Comparison of ENCODE assay signal across 13 cellular contexts in the genomic region with DNA sequence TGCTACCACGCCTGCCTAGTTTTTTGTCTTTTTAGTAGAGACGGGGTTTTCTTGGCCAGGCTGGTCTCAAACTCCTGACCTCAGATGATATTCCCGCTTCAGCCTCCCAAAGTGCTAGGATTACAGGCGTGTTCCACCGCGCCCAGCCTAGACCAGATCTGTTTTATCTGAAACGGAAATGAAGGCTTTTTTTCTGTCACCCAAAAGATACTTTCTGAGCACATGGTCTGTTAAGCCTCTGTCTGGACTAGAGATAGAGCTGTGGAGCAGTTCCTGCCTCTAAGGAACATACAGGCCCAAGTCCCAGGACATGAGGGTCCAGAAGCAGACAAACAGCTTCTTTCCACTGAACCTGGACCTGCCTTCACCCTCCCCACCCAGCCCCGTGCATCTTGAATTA. TPM values are rescaled to one million over a fixed set of nuclear protein-coding genes. Genes with fewer than 3 reads are reported as not detected.
DNase-seq lines count a peak whose midpoint lies in the region; ATAC-seq and TF ChIP-seq lines count a peak whose summit lies in the region.
"Had no signal": no experiment of that assay in that cellular context is flagged by ENCODE, and none has a peak within 500 bp of the region (broad histone marks: within the 10 kb centered on the region; RNA-seq: fewer than 3 reads in every experiment).

No MANE protein-coding gene starts in this region.

- ATAC-seq in Panc1 (no peak), gastroesophageal sphincter (no peak), gastrocnemius medialis (no peak), GM18868 (IDR thresholded peaks at IDR 0.05; ENCODE audit: unreplicated experiment) (no peak)
- ATAC-seq: effector memory CD8-positive, alpha-beta T cell had no signal

- no peaks in the 10 kb centered on the region for H4K20me1 ChIP-seq in BLaER1 treated with 17β-estradiol and CSF1 and Interleukin-3, amounts not matched to agents 10 nM and 100 nM

- TF ChIP-seq CTCF in Panc1 (IDR thresholded peaks at IDR 0.05): no peak
- no peak for TF ChIP-seq CTCF in gastroesophageal sphincter (IDR thresholded peaks at IDR 0.05)
- no peak for TF ChIP-seq CTCF in gastrocnemius medialis (IDR thresholded peaks at IDR 0.05 in 4 of 5, conservative IDR thresholded peaks at IDR 0.05 in 1 of 5)

- H3K36me3 ChIP-seq in BLaER1 treated with 17β-estradiol and CSF1 and Interleukin-3, amounts not matched to agents 10 nM and 100 nM: no peaks in the 10 kb centered on the region
- H3K36me3 ChIP-seq in Panc1 (ENCODE audit: control insufficient read depth, insufficient read depth, low read length) (no peaks in the 10 kb centered on the region), gastroesophageal sphincter (no peaks in the 10 kb centered on the region), gastrocnemius medialis (no peaks in the 10 kb centered on the region)

- TF ChIP-seq POLR2A in gastroesophageal sphincter (IDR thresholded peaks at IDR 0.05): no peak
- no peak for TF ChIP-seq POLR2A in gastrocnemius medialis (IDR thresholded peaks at IDR 0.05)

- no peak for DNase-seq in Panc1 (ENCODE audit: low read depth, low spot score)
- no peak for DNase-seq in gastrocnemius medialis
- DNase-seq in amniotic stem cell (lab: John Stamatoyannopoulos, UW): no peak
- no peak for DNase-seq in NCI-H1092 treated with DMSO at 0.1 percent for 48 hours (lab: John Stamatoyannopoulos, UW)
- DNase-seq in putamen (ENCODE audit: low spot score): no peak
- DNase-seq: CD4-positive, CD25-positive, alpha-beta regulatory T cell; effector memory CD8-positive, alpha-beta T cell; GOT3; stimulated activated CD4-positive, alpha-beta T cell treated with anti-CD3 and anti-CD28 coated beads, Interleukin-15, amount 100 ng/mL, for 24 hours had no signal

- CTCF ChIA-PET in Panc1 (lab: Charles Lee): interaction anchor here (0.5 to 1.6 kb wide), 3 partner anchors 8 to 306 kb away, joined by 3 to 6 read pairs (median 3); no protein-coding TSS in a partner anchor

- peaks cover 77 to 94% (median 86%) of the 10 kb centered on the region in 10 experiments for H3K4me1 ChIP-seq in BLaER1 treated with 17β-estradiol and CSF1 and Interleukin-3, amounts not matched to agents 10 nM and 100 nM
- H3K4me1 ChIP-seq in Panc1 (ENCODE audit: control insufficient read depth, insufficient read depth, low read length): peaks cover 22% of the 10 kb centered on the region
- H3K4me1 ChIP-seq in gastroesophageal sphincter: peaks cover 0 to 54% (median 23%) of the 10 kb centered on the region in 3 donors
- H3K4me1 ChIP-seq in gastrocnemius medialis: peaks cover 19 to 27% of the 10 kb centered on the region in 2 donors

- TF ChIP-seq EP300 in gastroesophageal sphincter (IDR thresholded peaks at IDR 0.05): no peak

- 83 to 89% methylated on average over 5 to 7 of the region's 8 CpGs for WGBS in gastroesophageal sphincter (ENCODE audit: low coverage in 1 of 2), 2 donors

- no TSS peak for BruUV-seq in Panc1 (replicated peaks; lab: Mats Ljungman, UMichigan)

- POLR2A ChIA-PET in Panc1 (lab: Charles Lee): no interaction called here

- H3K9ac ChIP-seq in BLaER1 treated with 17β-estradiol and CSF1 and Interleukin-3, amounts not matched to agents 10 nM and 100 nM: peak overlapping the region; percentile 80 to 96 (median 88); a peak in 21 of 22 replicates
- H3K9ac ChIP-seq: KMS-11 had no signal

- H3K27me3 ChIP-seq in BLaER1 treated with 17β-estradiol and CSF1 and Interleukin-3, amounts not matched to agents 10 nM and 100 nM: no peaks in the 10 kb centered on the region
- no peaks in the 10 kb centered on the region for H3K27me3 ChIP-seq in Panc1 (ENCODE audit: control insufficient read depth, insufficient read depth, low read length)
- H3K27me3 ChIP-seq in gastroesophageal sphincter: no peaks in the 10 kb centered on the region
- no peaks in the 10 kb centered on the region for H3K27me3 ChIP-seq in gastrocnemius medialis

- H3K27ac ChIP-seq in BLaER1 treated with 17β-estradiol and CSF1 and Interleukin-3, amounts not matched to agents 10 nM and 100 nM: peak overlapping the region; percentile 90 to 99 (median 95)
- H3K27ac ChIP-seq in Panc1 (ENCODE audit: low read length) (peak overlapping the region; percentile 95), gastroesophageal sphincter (peak overlapping the region; percentile 87 to 99 (median 98)), gastrocnemius medialis (peak overlapping the region; percentile 86 to 100 (median 98))
- H3K27ac ChIP-seq: KMS-11 had no signal

- H3K4me2 ChIP-seq in BLaER1 treated with 17β-estradiol and CSF1 and Interleukin-3, amounts not matched to agents 10 nM and 100 nM: peak overlapping the region; percentile 87 to 99 (median 94); a peak in 21 of 22 replicates
- H3K4me2 ChIP-seq: KMS-11 had no signal

- no peak overlapping the region for H3K4me3 ChIP-seq in BLaER1 treated with 17β-estradiol and CSF1 and Interleukin-3, amounts not matched to agents 10 nM and 100 nM
- H3K4me3 ChIP-seq in Panc1 (ENCODE audit: low read depth in 2 of 2, low read length in 2 of 2) (no peak overlapping the region), gastroesophageal sphincter (no peak overlapping the region), gastrocnemius medialis (no peak overlapping the region)

- in situ Hi-C loops in Panc1 (cut with HindIII; ENCODE audit: low pct_unique_long_range_greater_than_20kb, low sequenced_read_pairs): no loop called here
- in situ Hi-C loops in gastrocnemius medialis (cut with MboI; ENCODE audit: low sequenced_read_pairs in 4 of 4): loop anchor here in 1 of 4 donors (5.0 kb wide), 1 partner anchor 52 kb away; no protein-coding TSS in a partner anchor

- intact Hi-C loops in Panc1 (cut with micrococcal nuclease; ENCODE audit: unreplicated experiment) (no loop called here), gastrocnemius medialis (cut with DNase I; ENCODE audit: low total_unique reads) (no loop called here)

- peaks cover 0 to 12% (median under 1%) of the 10 kb centered on the region in 11 experiments; a peak in 7 of 22 replicates for H3K9me3 ChIP-seq in BLaER1 treated with 17β-estradiol and CSF1 and Interleukin-3, amounts not matched to agents 10 nM and 100 nM (replicated peaks in 1 of 11)
- H3K9me3 ChIP-seq in Panc1 (ENCODE audit: control insufficient read depth, insufficient read depth, low read depth, low read length) (no peaks in the 10 kb centered on the region), gastroesophageal sphincter (no peaks in the 10 kb centered on the region), gastrocnemius medialis (no peaks in the 10 kb centered on the region)

RNA-seq across cellular contexts. Expression of gene PTMA, which starts 43.6 kb away (rescaled TPM):
- total RNA-seq in Panc1 (2021; ENCODE audit: unreplicated experiment) (1,390 TPM), gastroesophageal sphincter (100 to 1,000 TPM; 683 to 866 (median 805) TPM), gastrocnemius medialis (100 to 1,000 TPM; 121 to 177 (median 174) TPM)
- 1,958 TPM for polyA plus RNA-seq in Panc1 (2012; ENCODE audit: insufficient read length)
